Comparison of ENCODE assay signal across 19 cellular contexts in the genomic region with DNA sequence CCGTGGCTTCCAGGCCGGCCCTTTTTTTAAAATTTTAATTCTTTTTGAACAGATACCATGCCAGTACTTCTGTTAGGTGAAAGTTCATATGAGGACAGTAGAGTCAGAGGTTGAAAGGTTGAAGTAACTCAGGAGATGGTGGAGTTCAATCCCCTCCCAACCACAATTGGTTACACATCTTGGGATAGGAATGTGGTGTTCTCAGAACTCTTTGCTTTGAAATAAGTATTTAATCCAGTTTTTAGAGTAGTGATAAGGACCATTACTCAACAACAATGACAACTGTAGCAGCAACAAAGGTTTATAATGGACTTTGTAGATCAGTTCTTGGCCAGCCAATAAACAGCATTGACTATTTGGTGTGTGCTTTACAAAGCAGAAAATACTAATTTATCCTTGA.
"Had no signal": no experiment of that assay in that cellular context is flagged by ENCODE, and none has a peak within 500 bp of the region (broad histone marks: within the 10 kb centered on the region; RNA-seq: fewer than 3 reads in every experiment).

No MANE protein-coding gene starts in this region.

- H3K4me3 ChIP-seq: body of pancreas, esophagus squamous epithelium, ovary, spleen, testis, upper lobe of right lung had no signal

- H3K27ac ChIP-seq: body of pancreas, esophagus squamous epithelium, ovary, spleen, testis, upper lobe of right lung, VCaP had no signal

- H3K9me3 ChIP-seq: body of pancreas, esophagus squamous epithelium, ovary, spleen, testis, upper lobe of right lung had no signal

- H3K27me3 ChIP-seq: body of pancreas, esophagus squamous epithelium, ovary, spleen, testis, upper lobe of right lung had no signal

- H3K36me3 ChIP-seq: ovary, upper lobe of right lung had no signal

- DNase-seq: activated CD4-positive, alpha-beta memory T cell treated with anti-CD3 and anti-CD28 coated beads for 36 hours; activated naive CD4-positive, alpha-beta T cell treated with anti-CD3 and anti-CD28 coated beads, Interleukin-2, amount 10 ng/mL, durations not matched to agents 7 days and 5 days; activated T-cell treated with anti-CD3 and anti-CD28 coated beads, Interleukin-2, amount 50 U/mL, for 24 hours; body of pancreas; cortex of kidney; effector CD4-positive, alpha-beta T cell; esophagus squamous epithelium; head of caudate nucleus; midbrain; ovary; spleen; stimulated activated naive CD8-positive, alpha-beta T cell treated with anti-CD3 and anti-CD28 coated beads, Interleukin-15, amount 100 ng/mL, for 72 hours; T-cell; testis; upper lobe of right lung had no signal

- H3K4me1 ChIP-seq: body of pancreas, esophagus squamous epithelium had no signal

- FAIRE-seq: endothelial cell of umbilical vein, frontal cortex, islet of Langerhans had no signal
